In genomic region chr19:18280247-18281081, GRCh38 we compare ENCODE assay signal across 8 cellular contexts. TPM values are rescaled to one million over a fixed set of nuclear protein-coding genes. Genes with fewer than 3 reads are reported as not detected.
A peak's percentile ranks its signal among the peaks of the same experiment; 100 is the strongest.
DNase-seq lines count a peak whose midpoint lies in the region; ATAC-seq, FAIRE-seq and TF ChIP-seq lines count a peak whose summit lies in the region.

No MANE protein-coding gene starts in this region.

- H2AK5ac ChIP-seq in H1 (ENCODE audit: low read depth, low read length) (0 out of 2 replicates have a peak overlapping the region, but pooled peaks have one; percentile 88), mesenchymal stem cell (ENCODE audit: low read length, severe bottlenecking) (peak overlapping the region; percentile 74)

- H2BK120ac ChIP-seq in H1 (replicated peaks; ENCODE audit: low read depth, low read length) (no peak overlapping the region), mesenchymal stem cell (ENCODE audit: low read depth, low read length) (peak overlapping the region; percentile 93)

- H4K20me1 ChIP-seq in H1 (replicated peaks in 1 of 2; ENCODE audit: control insufficient read depth in 1 of 2, insufficient read depth in 2 of 2, low read length in 2 of 2), result peaks cover 9 to 18% of the 10 kb centered on the region in 2 experiments

- H3K14ac ChIP-seq in H1 (ENCODE audit: insufficient read length) (no peak overlapping the region), mesenchymal stem cell (ENCODE audit: low read length in 2 of 2) (peak overlapping the region in 1 of 2 experiments; percentile 99)

- peak overlapping the region; percentile 44 for H4K5ac ChIP-seq in H1 (ENCODE audit: insufficient read length, low read depth, low read length)

- H4K8ac ChIP-seq in H1 (ENCODE audit: extremely low read depth, insufficient read depth, low read length), result peak overlapping the region; percentile 95
- H4K8ac ChIP-seq in mesenchymal stem cell (ENCODE audit: low read length), result peak overlapping the region; percentile 61

- no peak for TF ChIP-seq RAD21 in H1 (IDR thresholded peaks at IDR 0.05 in 1 of 2, conservative IDR thresholded peaks at IDR 0.05 in 1 of 2; ENCODE audit: low read depth in 2 of 2, low read length in 2 of 2)

- H3K9me3 ChIP-seq in H1 (ENCODE audit: insufficient read depth in 2 of 2, low read depth in 1 of 2, low read length in 1 of 2), result no peaks in the 10 kb centered on the region
- H3K9me3 ChIP-seq in mesenchymal stem cell (ENCODE audit: control insufficient read depth, low read length), result no peaks in the 10 kb centered on the region

- H3K23ac ChIP-seq in H1 (ENCODE audit: insufficient read length) (no peak overlapping the region), mesenchymal stem cell (ENCODE audit: low read length in 2 of 2) (peak overlapping the region in 1 of 2 experiments; percentile 98)

- TF ChIP-seq CTCF in H1 (IDR thresholded peaks at IDR 0.05; ENCODE audit: control extremely low read depth in 1 of 3, insufficient read depth in 1 of 3, low read depth in 1 of 3, low read length in 3 of 3), result no peak

- H3K23me2 ChIP-seq in H1 (ENCODE audit: low read depth, low read length), result peaks cover 10% of the 10 kb centered on the region; the same call in 1 of the 2 replicates

- peak; percentile 68 for TF ChIP-seq POLR2A in GM12892 (IDR thresholded peaks at IDR 0.05; ENCODE audit: low read depth, low read length)
- peak; percentile 58 to 74 for TF ChIP-seq POLR2A in H1 (IDR thresholded peaks at IDR 0.05; ENCODE audit: control extremely low read depth in 1 of 2, low read depth in 2 of 2, low read length in 2 of 2)

- peak overlapping the region; percentile 96 for H3K4me3 Mint-ChIP-seq in activated CD8-positive, alpha-beta memory T cell treated with anti-CD3 and anti-CD28 coated beads, Interleukin-2, amount 10 ng/mL, durations not matched to agents 7 days and 5 days

- H2AFZ ChIP-seq in H1 (ENCODE audit: low read length) (no peak overlapping the region), mesenchymal stem cell (ENCODE audit: low read depth, low read length) (peak overlapping the region; percentile 36)

- H3K4me3 ChIP-seq in H1 (ENCODE audit: extremely low read depth in 1 of 4, insufficient read depth in 2 of 4, low read depth in 3 of 4, low read length in 4 of 4), result peak overlapping the region; percentile 88 to 99 (median 92)
- H3K4me3 ChIP-seq in mesenchymal stem cell (ENCODE audit: insufficient read depth in 1 of 2, low read depth in 1 of 2, low read length in 2 of 2), result peak overlapping the region; percentile 76 to 98

- H3K4me2 ChIP-seq in H1 (ENCODE audit: insufficient read depth in 1 of 2, low read depth in 2 of 2, low read length in 2 of 2) (peak overlapping the region; percentile 44 to 76), mesenchymal stem cell (ENCODE audit: low read length, poor library complexity, severe bottlenecking) (peak overlapping the region; percentile 49)

- H3K9me3 Mint-ChIP-seq in activated CD8-positive, alpha-beta memory T cell treated with anti-CD3 and anti-CD28 coated beads, Interleukin-2, amount 10 ng/mL, durations not matched to agents 7 days and 5 days (ENCODE audit: low read depth), result no peaks in the 10 kb centered on the region

- 1% methylated on average over 89 of the region's 111 CpGs; no CpG with 5 or more reads in 1 of the 2 experiments for WGBS in H1 (ENCODE audit: extremely low coverage in 1 of 2, insufficient coverage in 1 of 2, insufficient read length in 1 of 2, insufficient replicate concordance in 2 of 2, low coverage in 1 of 2, low lambda C conversion rate in 2 of 2, missing lambda C conversion rate in 1 of 2), 2 experiments
- WGBS in mesenchymal stem cell, result under 1% methylated on average over 60 of the region's 111 CpGs

- ATAC-seq in HG03159 (IDR thresholded peaks at IDR 0.05; ENCODE audit: unreplicated experiment), result peak; percentile 13
- peak; percentile 6 for ATAC-seq in activated CD8-positive, alpha-beta memory T cell treated with anti-CD3 and anti-CD28 coated beads, Interleukin-2, amount 10 ng/mL, durations not matched to agents 7 days and 5 days
- ATAC-seq in HG02938 (IDR thresholded peaks at IDR 0.05; ENCODE audit: unreplicated experiment), result no peak

- peaks cover 16% of the 10 kb centered on the region; the same call in 1 of the 2 replicates for H3K79me1 ChIP-seq in H1 (ENCODE audit: low read depth, low read length)
- peaks cover 3% of the 10 kb centered on the region for H3K79me1 ChIP-seq in mesenchymal stem cell (replicated peaks; ENCODE audit: low read length, poor library complexity, severe bottlenecking)

- peak overlapping the region; percentile 99 for H3K27ac Mint-ChIP-seq in activated CD8-positive, alpha-beta memory T cell treated with anti-CD3 and anti-CD28 coated beads, Interleukin-2, amount 10 ng/mL, durations not matched to agents 7 days and 5 days

- H3K27me3 ChIP-seq in H1 (replicated peaks in 1 of 4; ENCODE audit: control insufficient read depth in 3 of 4, extremely low read depth in 1 of 4, insufficient read depth in 3 of 4, low read length in 3 of 4), result no peaks in the 10 kb centered on the region
- H3K27me3 ChIP-seq in mesenchymal stem cell (ENCODE audit: control insufficient read depth in 1 of 2, insufficient read depth in 1 of 2, low read length in 2 of 2), result no peaks in the 10 kb centered on the region

- H3K27ac ChIP-seq in H1 (ENCODE audit: low read depth, low read length) (peak overlapping the region; percentile 84), mesenchymal stem cell (ENCODE audit: low read length, poor library complexity, severe bottlenecking) (peak overlapping the region; percentile 91)

- CTCF ChIA-PET in activated CD8-positive, alpha-beta memory T cell treated with anti-CD3 and anti-CD28 coated beads, Interleukin-2, amount 10 ng/mL, durations not matched to agents 7 days and 5 days (lab: Charles Lee), result interaction anchor here (0.8 to 10.1 kb wide), 14 partner anchors 8 to 151 kb away, joined by 3 to 399 read pairs (median 12); partner anchors contain the start of genes LSM4, PGPEP1 and SSBP4
- CTCF ChIA-PET in H1 (lab: Charles Lee; ENCODE audit: partially characterized antibody), result interaction anchor here (0.8 to 13.6 kb wide), 27 partner anchors 9 to 518 kb away, joined by 3 to 242 read pairs (median 12); partner anchors contain the start of genes LSM4 and SSBP4

- H2BK20ac ChIP-seq in H1 (ENCODE audit: low read length), result no peak overlapping the region

- H4K91ac ChIP-seq in H1 (replicated peaks; ENCODE audit: insufficient read length, low read length), result peak overlapping the region; percentile 17
- H4K91ac ChIP-seq in mesenchymal stem cell (ENCODE audit: low read length), result peak overlapping the region; percentile 83

- H2BK12ac ChIP-seq in H1 (ENCODE audit: low read depth, low read length) (peak overlapping the region; percentile 80; the same call in 1 of the 2 replicates), mesenchymal stem cell (ENCODE audit: low read length in 2 of 2) (peak overlapping the region in 1 of 2 experiments; percentile 90)

- POLR2A ChIA-PET in H1 (lab: Charles Lee; ENCODE audit: partially characterized antibody), result interaction anchor here (0.6 to 10.3 kb wide), 52 partner anchors 8 to 330 kb away, joined by 3 to 237 read pairs (median 9); partner anchors contain the start of genes GDF15, IQCN, LRRC25 and LSM4

- H3K4ac ChIP-seq in H1 (replicated peaks; ENCODE audit: insufficient read length, low read depth, low read length) (peak overlapping the region; percentile 89), mesenchymal stem cell (ENCODE audit: low read depth in 1 of 2, low read length in 2 of 2) (peak overlapping the region; percentile 57 to 75)

- no peak overlapping the region for H2BK15ac ChIP-seq in H1 (ENCODE audit: low read length)
- H2BK15ac ChIP-seq in mesenchymal stem cell (ENCODE audit: low read depth, poor library complexity, severe bottlenecking), result peak overlapping the region; percentile 44

- FAIRE-seq in GM12892 (lab: Jason Lieb, UNC) (peak; percentile 85), H1 (lab: Jason Lieb, UNC) (no peak)

- H3K18ac ChIP-seq in H1 (ENCODE audit: extremely low read depth, low read length) (peak overlapping the region; percentile 93), mesenchymal stem cell (ENCODE audit: low read depth in 1 of 2, low read length in 2 of 2) (peak overlapping the region; percentile 94 to 96)

- no peaks in the 10 kb centered on the region for H3K27me3 Mint-ChIP-seq in activated CD8-positive, alpha-beta memory T cell treated with anti-CD3 and anti-CD28 coated beads, Interleukin-2, amount 10 ng/mL, durations not matched to agents 7 days and 5 days

- peaks cover 51% of the 10 kb centered on the region for H3K4me1 Mint-ChIP-seq in activated CD8-positive, alpha-beta memory T cell treated with anti-CD3 and anti-CD28 coated beads, Interleukin-2, amount 10 ng/mL, durations not matched to agents 7 days and 5 days

- H3K36me3 Mint-ChIP-seq in activated CD8-positive, alpha-beta memory T cell treated with anti-CD3 and anti-CD28 coated beads, Interleukin-2, amount 10 ng/mL, durations not matched to agents 7 days and 5 days, result peaks cover 37% of the 10 kb centered on the region

- peak overlapping the region; percentile 64 for H3K56ac ChIP-seq in H1 (replicated peaks; ENCODE audit: insufficient read length, low read depth, low read length)

- H3K36me3 ChIP-seq in H1 (ENCODE audit: control insufficient read depth in 2 of 4, insufficient read depth in 4 of 4, low read length in 3 of 4) (peaks cover 0 to 5% (median 3%) of the 10 kb centered on the region in 4 experiments; a peak in 3 of 8 replicates), mesenchymal stem cell (ENCODE audit: control insufficient read depth in 1 of 2, insufficient read depth in 2 of 2, low read depth in 1 of 2, low read length in 2 of 2) (peaks cover 24 to 25% of the 10 kb centered on the region in 2 experiments)

- no peak for TF ChIP-seq EP300 in H1 (IDR thresholded peaks at IDR 0.05; ENCODE audit: borderline replicate concordance in 1 of 2, low read depth in 2 of 2, low read length in 2 of 2)

- peak; percentile 77 for DNase-seq in GM12892 (ENCODE audit: insufficient read length)
- peak; percentile 95 for DNase-seq in NCI-H82 (lab: John Stamatoyannopoulos, UW)
- peak; percentile 85 for DNase-seq in activated CD8-positive, alpha-beta memory T cell treated with anti-CD3 and anti-CD28 coated beads, Interleukin-2, amount 10 ng/mL, durations not matched to agents 7 days and 5 days
- DNase-seq in H1 (ENCODE audit: low read depth in 1 of 2, low spot score in 2 of 2), result peak in 1 of 2 experiments; percentile 76
- peak; percentile 91 for DNase-seq in mesenchymal stem cell
- peak; percentile 59 to 65 for DNase-seq in stimulated activated CD8-positive, alpha-beta memory T cell treated with anti-CD3 and anti-CD28 coated beads, Interleukin-2, amount 100 ng/mL, for 1 hour (ENCODE audit: low read depth in 2 of 2)

- H3K9ac ChIP-seq in H1 (replicated peaks in 1 of 4; ENCODE audit: extremely low read depth in 1 of 4, low read depth in 3 of 4, low read length in 3 of 4) (peak overlapping the region; percentile 95 to 99 (median 96)), mesenchymal stem cell (ENCODE audit: low read length) (peak overlapping the region; percentile 100)

- H3K79me2 ChIP-seq in H1 (ENCODE audit: control insufficient read depth in 1 of 2, insufficient read depth in 2 of 2, low read length in 2 of 2), result peaks cover 0 to 28% of the 10 kb centered on the region in 2 experiments; a peak in 3 of 4 replicates

- H2BK5ac ChIP-seq in H1 (ENCODE audit: low read depth, low read length) (peak overlapping the region; percentile 90), mesenchymal stem cell (ENCODE audit: low read depth, low read length, poor library complexity, severe bottlenecking) (peak overlapping the region; percentile 99)

- H3K4me1 ChIP-seq in H1 (replicated peaks in 1 of 4; ENCODE audit: control insufficient read depth in 3 of 4, insufficient read depth in 4 of 4, low read length in 3 of 4) (peaks cover 4 to 14% (median 8%) of the 10 kb centered on the region in 4 experiments; a peak in 5 of 7 replicates), mesenchymal stem cell (ENCODE audit: control insufficient read depth, insufficient read depth, low read depth, low read length) (peaks cover 31% of the 10 kb centered on the region)

RNA-seq across cellular contexts. Expression of gene JUND, which starts 1.0 kb away (rescaled TPM):
- polyA plus RNA-seq in GM12892 (2012; ENCODE audit: missing spikeins), result 6.8 TPM
- 100 to 1,000 TPM; 498 to 501 TPM for total RNA-seq in activated CD8-positive, alpha-beta memory T cell treated with anti-CD3 and anti-CD28 coated beads, Interleukin-2, amount 10 ng/mL, durations not matched to agents 7 days and 5 days
- 77.5 and 95.8 TPM in 2 replicates for total RNA-seq in H1 (2021; fragmentation: NEBNext Ultra II Directional; extraction: Animal tissue kit (Norgen Biotek cat#: 25700))
- 54.0 and 64.4 TPM in 2 replicates for polyA plus RNA-seq in H1 (2011; rRNA removed)
- 88.8 TPM for polyA plus RNA-seq in H1 (2011; cell fraction: cytosol; rRNA removed)
- 97.7 TPM for polyA plus RNA-seq in H1 (2011; cell fraction: nucleus; rRNA removed)
- polyA plus RNA-seq in H1 (2012, experiment 1 of 2), result 15.6 to 62.2 TPM (median 61.4 TPM) in 4 replicates
- 20.8 TPM for polyA plus RNA-seq in H1 (2012, experiment 2 of 2)
- 45.5 TPM for polyA plus RNA-seq in H1 (2013, experiment 1 of 2)
- 50.7 TPM for polyA plus RNA-seq in H1 (2013, experiment 2 of 2)
- 21.2 and 23.0 TPM in 2 replicates for polyA minus RNA-seq in H1 (2011; rRNA and poly(A)+ RNA removed)
- polyA minus RNA-seq in H1 (2011; cell fraction: cytosol; rRNA and poly(A)+ RNA removed), result 115 TPM
- polyA minus RNA-seq in H1 (2011; cell fraction: nucleus; rRNA and poly(A)+ RNA removed), result 188 TPM
- polyA plus RNA-seq in mesenchymal stem cell (2013, experiment 1 of 2), result 173 TPM
- polyA plus RNA-seq in mesenchymal stem cell (2013, experiment 2 of 2), result 178 TPM

RNA-seq across cellular contexts. Expression of gene IQCN, which starts 6.2 kb away (rescaled TPM):
- polyA plus RNA-seq in GM12892 (2012; ENCODE audit: missing spikeins), result 0.68 TPM
- total RNA-seq in activated CD8-positive, alpha-beta memory T cell treated with anti-CD3 and anti-CD28 coated beads, Interleukin-2, amount 10 ng/mL, durations not matched to agents 7 days and 5 days, result 1 to 10 TPM; 2.2 to 3.1 TPM
- total RNA-seq in H1 (2021; fragmentation: NEBNext Ultra II Directional; extraction: Animal tissue kit (Norgen Biotek cat#: 25700)), result 0.31 and 1.0 TPM in 2 replicates
- polyA plus RNA-seq in H1 (2011; rRNA removed), result 0.36 and 0.82 TPM in 2 replicates
- 0.45 TPM for polyA plus RNA-seq in H1 (2011; cell fraction: cytosol; rRNA removed)
- polyA plus RNA-seq in H1 (2011; cell fraction: nucleus; rRNA removed), result 4.0 TPM
- polyA plus RNA-seq in H1 (2012, experiment 1 of 2), result 0.22 to 0.46 TPM (median 0.31 TPM) in 4 replicates
- 0.18 TPM for polyA plus RNA-seq in H1 (2012, experiment 2 of 2)
- 0.12 TPM for polyA plus RNA-seq in H1 (2013, experiment 1 of 2)
- 0.15 TPM for polyA plus RNA-seq in H1 (2013, experiment 2 of 2)
- polyA minus RNA-seq in H1 (2011; rRNA and poly(A)+ RNA removed), result 0.98 and 1.9 TPM in 2 replicates
- polyA minus RNA-seq in H1 (2011; cell fraction: cytosol; rRNA and poly(A)+ RNA removed), result 0.51 TPM
- polyA minus RNA-seq in H1 (2011; cell fraction: nucleus; rRNA and poly(A)+ RNA removed), result 3.5 TPM
- 0.30 TPM for polyA plus RNA-seq in mesenchymal stem cell (2013, experiment 1 of 2)
- 0.33 TPM for polyA plus RNA-seq in mesenchymal stem cell (2013, experiment 2 of 2)

RNA-seq across cellular contexts. Expression of gene LSM4, which starts 42.4 kb away (rescaled TPM):
- 105 TPM for polyA plus RNA-seq in GM12892 (2012; ENCODE audit: missing spikeins)
- 100 to 1,000 TPM; 209 to 236 TPM for total RNA-seq in activated CD8-positive, alpha-beta memory T cell treated with anti-CD3 and anti-CD28 coated beads, Interleukin-2, amount 10 ng/mL, durations not matched to agents 7 days and 5 days
- total RNA-seq in H1 (2021; fragmentation: NEBNext Ultra II Directional; extraction: Animal tissue kit (Norgen Biotek cat#: 25700)), result 319 and 344 TPM in 2 replicates
- 302 and 380 TPM in 2 replicates for polyA plus RNA-seq in H1 (2011; rRNA removed)
- polyA plus RNA-seq in H1 (2011; cell fraction: cytosol; rRNA removed), result 472 TPM
- polyA plus RNA-seq in H1 (2011; cell fraction: nucleus; rRNA removed), result 307 TPM
- 245 to 329 TPM (median 314 TPM) in 4 replicates for polyA plus RNA-seq in H1 (2012, experiment 1 of 2)
- 316 TPM for polyA plus RNA-seq in H1 (2012, experiment 2 of 2)
- polyA plus RNA-seq in H1 (2013, experiment 1 of 2), result 312 TPM
- 316 TPM for polyA plus RNA-seq in H1 (2013, experiment 2 of 2)
- 47.1 and 48.2 TPM in 2 replicates for polyA minus RNA-seq in H1 (2011; rRNA and poly(A)+ RNA removed)
- polyA minus RNA-seq in H1 (2011; cell fraction: cytosol; rRNA and poly(A)+ RNA removed), result 90.1 TPM
- 101 TPM for polyA minus RNA-seq in H1 (2011; cell fraction: nucleus; rRNA and poly(A)+ RNA removed)
- polyA plus RNA-seq in mesenchymal stem cell (2013, experiment 1 of 2), result 97.6 TPM
- 98.6 TPM for polyA plus RNA-seq in mesenchymal stem cell (2013, experiment 2 of 2)

RNA-seq across cellular contexts. Expression of gene PDE4C, which starts 54.2 kb away (rescaled TPM):
- 2.2 TPM for polyA plus RNA-seq in GM12892 (2012; ENCODE audit: missing spikeins)
- under 1 TPM; 0.14 to 0.23 TPM for total RNA-seq in activated CD8-positive, alpha-beta memory T cell treated with anti-CD3 and anti-CD28 coated beads, Interleukin-2, amount 10 ng/mL, durations not matched to agents 7 days and 5 days
- 2.3 and 2.7 TPM in 2 replicates for total RNA-seq in H1 (2021; fragmentation: NEBNext Ultra II Directional; extraction: Animal tissue kit (Norgen Biotek cat#: 25700))
- 3.1 and 3.7 TPM in 2 replicates for polyA plus RNA-seq in H1 (2011; rRNA removed)
- 4.7 TPM for polyA plus RNA-seq in H1 (2011; cell fraction: cytosol; rRNA removed)
- 10.8 TPM for polyA plus RNA-seq in H1 (2011; cell fraction: nucleus; rRNA removed)
- polyA plus RNA-seq in H1 (2012, experiment 1 of 2), result 1.8 to 3.1 TPM (median 2.3 TPM) in 4 replicates
- 1.1 TPM for polyA plus RNA-seq in H1 (2012, experiment 2 of 2)
- 0.71 TPM for polyA plus RNA-seq in H1 (2013, experiment 1 of 2)
- 0.85 TPM for polyA plus RNA-seq in H1 (2013, experiment 2 of 2)
- polyA minus RNA-seq in H1 (2011; rRNA and poly(A)+ RNA removed), result 2.6 and 5.2 TPM in 2 replicates
- 3.2 TPM for polyA minus RNA-seq in H1 (2011; cell fraction: cytosol; rRNA and poly(A)+ RNA removed)
- 8.1 TPM for polyA minus RNA-seq in H1 (2011; cell fraction: nucleus; rRNA and poly(A)+ RNA removed)
- polyA plus RNA-seq in mesenchymal stem cell (2013, experiment 1 of 2), result 0.04 TPM
- not detected for polyA plus RNA-seq in mesenchymal stem cell (2013, experiment 2 of 2)

RNA-seq across cellular contexts. Expression of gene PGPEP1, which starts 59.9 kb away (rescaled TPM):
- 16.7 TPM for polyA plus RNA-seq in GM12892 (2012; ENCODE audit: missing spikeins)
- total RNA-seq in activated CD8-positive, alpha-beta memory T cell treated with anti-CD3 and anti-CD28 coated beads, Interleukin-2, amount 10 ng/mL, durations not matched to agents 7 days and 5 days, result 10 to 100 TPM; 35.5 to 44.7 TPM
- total RNA-seq in H1 (2021; fragmentation: NEBNext Ultra II Directional; extraction: Animal tissue kit (Norgen Biotek cat#: 25700)), result 33.2 and 33.4 TPM in 2 replicates
- 16.6 and 17.0 TPM in 2 replicates for polyA plus RNA-seq in H1 (2011; rRNA removed)
- polyA plus RNA-seq in H1 (2011; cell fraction: cytosol; rRNA removed), result 19.4 TPM
- 29.1 TPM for polyA plus RNA-seq in H1 (2011; cell fraction: nucleus; rRNA removed)
- polyA plus RNA-seq in H1 (2012, experiment 1 of 2), result 21.0 to 25.1 TPM (median 23.6 TPM) in 4 replicates
- polyA plus RNA-seq in H1 (2012, experiment 2 of 2), result 19.1 TPM
- polyA plus RNA-seq in H1 (2013, experiment 1 of 2), result 41.9 TPM
- 41.8 TPM for polyA plus RNA-seq in H1 (2013, experiment 2 of 2)
- 58.5 and 73.6 TPM in 2 replicates for polyA minus RNA-seq in H1 (2011; rRNA and poly(A)+ RNA removed)
- polyA minus RNA-seq in H1 (2011; cell fraction: cytosol; rRNA and poly(A)+ RNA removed), result 23.0 TPM
- 27.0 TPM for polyA minus RNA-seq in H1 (2011; cell fraction: nucleus; rRNA and poly(A)+ RNA removed)
- 69.3 TPM for polyA plus RNA-seq in mesenchymal stem cell (2013, experiment 1 of 2)
- polyA plus RNA-seq in mesenchymal stem cell (2013, experiment 2 of 2), result 64.4 TPM
